ENCODE assay signal across 27 cellular contexts in the genomic region with DNA sequence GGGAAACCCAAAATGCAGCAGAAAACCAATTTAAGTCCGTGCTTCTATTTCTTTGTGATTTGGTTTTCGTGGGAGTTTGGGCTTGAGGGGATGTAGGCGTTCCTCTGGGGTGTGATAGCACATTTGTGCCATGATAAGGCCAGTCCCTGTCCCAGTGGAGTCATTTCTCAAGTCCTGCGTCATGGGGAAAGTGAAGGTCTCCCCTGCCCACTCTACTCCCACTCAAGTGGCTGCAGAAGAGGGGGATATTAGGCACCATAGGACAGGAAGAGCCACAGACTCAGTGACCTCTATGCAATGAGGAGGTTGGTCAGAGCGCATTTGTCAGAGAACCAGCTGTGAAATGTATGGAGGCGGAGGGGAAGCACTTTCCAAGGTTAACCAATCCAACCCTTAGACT. TPM values are rescaled to one million over a fixed set of nuclear protein-coding genes. Genes with fewer than 3 reads are reported as not detected.
A peak's percentile ranks its signal among the peaks of the same experiment; 100 is the strongest.
DNase-seq lines count a peak whose midpoint lies in the region; ATAC-seq and TF ChIP-seq lines count a peak whose summit lies in the region.
"Had no signal": no experiment of that assay in that cellular context is flagged by ENCODE, and none has a peak within 500 bp of the region (broad histone marks: within the 10 kb centered on the region; RNA-seq: fewer than 3 reads in every experiment).

No MANE protein-coding gene starts in this region.

- H3K9me3 Mint-ChIP-seq in activated naive CD8-positive, alpha-beta T cell treated with anti-CD3 and anti-CD28 coated beads, Interleukin-2, amount 50 U/mL, for 24 hours: no peaks in the 10 kb centered on the region
- H3K9me3 Mint-ChIP-seq: activated B cell treated with CpG ODN at 0.5 μM for 24 hours, naive B cell, type B pancreatic cell had no signal

- H3K36me3 Mint-ChIP-seq in activated naive CD8-positive, alpha-beta T cell treated with anti-CD3 and anti-CD28 coated beads, Interleukin-2, amount 50 U/mL, for 24 hours (ENCODE audit: low read depth): no peaks in the 10 kb centered on the region
- H3K36me3 Mint-ChIP-seq: naive B cell, type B pancreatic cell had no signal

- H3K4me1 ChIP-seq in stomach: peaks cover 0 to 12% (median 7%) of the 10 kb centered on the region in 4 donors

- peaks cover 59% of the 10 kb centered on the region for H3K4me1 Mint-ChIP-seq in activated naive CD8-positive, alpha-beta T cell treated with anti-CD3 and anti-CD28 coated beads, Interleukin-2, amount 50 U/mL, for 24 hours
- H3K4me1 Mint-ChIP-seq: naive B cell had no signal

- H3K36me3 ChIP-seq in stomach: no peaks in the 10 kb centered on the region
- H3K36me3 ChIP-seq: cardiac muscle cell, pancreas had no signal

- 83 to 89% (median 88%) methylated on average over 6 of the region's 6 CpGs for WGBS in stomach, 5 donors

- peak overlapping the region; percentile 81 for H3K27ac Mint-ChIP-seq in activated naive CD8-positive, alpha-beta T cell treated with anti-CD3 and anti-CD28 coated beads, Interleukin-2, amount 50 U/mL, for 24 hours
- H3K27ac Mint-ChIP-seq: activated B cell treated with CpG ODN at 0.5 μM for 24 hours; activated CD8-positive, alpha-beta memory T cell treated with anti-CD3 and anti-CD28 coated beads, Interleukin-2, amount 10 ng/mL, durations not matched to agents 7 days and 5 days; B cell; naive B cell; type B pancreatic cell had no signal

- peak; percentile 18 to 31 for DNase-seq in activated CD4-positive, alpha-beta T cell treated with anti-CD3 and anti-CD28 coated beads, Interleukin-2, amount 50 U/mL, for 48 hours
- no peak for DNase-seq in activated CD4-positive, alpha-beta T cell treated with anti-CD3 and anti-CD28 coated beads, Interleukin-2, amount 50 U/mL, for 4 hours
- DNase-seq in GM12865 (ENCODE audit: low read depth): peak; percentile 5
- peak; percentile 39 for DNase-seq in activated naive CD8-positive, alpha-beta T cell treated with anti-CD3 and anti-CD28 coated beads, Interleukin-2, amount 50 U/mL, for 24 hours
- peak; percentile 51 for DNase-seq in stimulated activated CD8-positive, alpha-beta memory T cell treated with anti-CD3 and anti-CD28 coated beads, Interleukin-4, amount 100 ng/mL, for 48 hours
- no peak for DNase-seq in stomach
- DNase-seq: activated B cell treated with CpG ODN at 0.5 μM for 24 hours; activated CD8-positive, alpha-beta memory T cell treated with anti-CD3 and anti-CD28 coated beads, Interleukin-2, amount 10 ng/mL, durations not matched to agents 7 days and 5 days; activated gamma-delta T cell; amygdala; DMS79; Karpas-422; left cardiac atrium; mesendoderm; naive B cell; NCI-H1092 treated with DMSO at 0.1 percent for 48 hours; NCI-H2029; NCI-H2227 treated with DMSO at 0.1 percent for 48 hours; NCI-H748 treated with DMSO at 0.1 percent for 48 hours; pancreas; right cardiac atrium had no signal

- peaks cover 2% of the 10 kb centered on the region for H3K27me3 Mint-ChIP-seq in activated naive CD8-positive, alpha-beta T cell treated with anti-CD3 and anti-CD28 coated beads, Interleukin-2, amount 50 U/mL, for 24 hours
- H3K27me3 Mint-ChIP-seq: B cell, naive B cell, type B pancreatic cell had no signal

- ATAC-seq in activated naive CD8-positive, alpha-beta T cell treated with anti-CD3 and anti-CD28 coated beads, Interleukin-2, amount 50 U/mL, for 24 hours: peak; percentile 48
- no peak for ATAC-seq in GM21786 (IDR thresholded peaks at IDR 0.05; ENCODE audit: unreplicated experiment)
- ATAC-seq in HG02970 (IDR thresholded peaks at IDR 0.05; ENCODE audit: low FRiP score, unreplicated experiment): no peak
- ATAC-seq: A549; activated CD8-positive, alpha-beta memory T cell treated with anti-CD3 and anti-CD28 coated beads, Interleukin-2, amount 10 ng/mL, durations not matched to agents 7 days and 5 days; left cardiac atrium; pancreas; right cardiac atrium had no signal

- TF ChIP-seq CTCF in GM12865 (IDR thresholded peaks at IDR 0.05; ENCODE audit: insufficient read depth, low read depth, low read length, missing control alignments): no peak
- no peak for TF ChIP-seq CTCF in stomach (IDR thresholded peaks at IDR 0.05)

- no peaks in the 10 kb centered on the region for H3K27me3 ChIP-seq in stomach
- H3K27me3 ChIP-seq: cardiac muscle cell, pancreas had no signal

- H3K4me3 ChIP-seq in GM12865 (ENCODE audit: low read depth, low read length) (no peak overlapping the region), stomach (no peak overlapping the region)
- H3K4me3 ChIP-seq: A549, cardiac muscle cell, pancreas had no signal

- H3K27ac ChIP-seq in stomach: no peak overlapping the region
- H3K27ac ChIP-seq: A549, cardiac muscle cell, pancreas had no signal

- no peak for TF ChIP-seq EP300 in stomach (IDR thresholded peaks at IDR 0.05)

- intact Hi-C loops in stomach (cut with DNase I; ENCODE audit: low total_unique reads): no loop called here

- H3K4me3 Mint-ChIP-seq in activated naive CD8-positive, alpha-beta T cell treated with anti-CD3 and anti-CD28 coated beads, Interleukin-2, amount 50 U/mL, for 24 hours: no peak overlapping the region
- H3K4me3 Mint-ChIP-seq: activated B cell treated with CpG ODN at 0.5 μM for 24 hours; activated CD8-positive, alpha-beta memory T cell treated with anti-CD3 and anti-CD28 coated beads, Interleukin-2, amount 10 ng/mL, durations not matched to agents 7 days and 5 days; B cell; naive B cell; type B pancreatic cell had no signal

- TF ChIP-seq POLR2A in stomach (IDR thresholded peaks at IDR 0.05): no peak

- H3K9me3 ChIP-seq in stomach: no peaks in the 10 kb centered on the region
- H3K9me3 ChIP-seq: A549, pancreas had no signal

RNA-seq across cellular contexts. Expression of a gene that starts 52.0 kb away (rescaled TPM):
- 10 to 100 TPM in 4 of 5 donors, under 1 TPM in 1; 0.58 to 95.1 (median 19.1) TPM for total RNA-seq in stomach
- 1 to 10 TPM; 4.4 to 6.5 (median 6.1) TPM for polyA plus RNA-seq in stomach
- total RNA-seq: activated CD8-positive, alpha-beta memory T cell treated with anti-CD3 and anti-CD28 coated beads, Interleukin-2, amount 10 ng/mL, durations not matched to agents 7 days and 5 days had no signal

Comparison
In these comparisons a context has a peak if more than half of its experiments do, and no peak if none do; other contexts are left out.
1. DNase-seq: peak in activated CD4-positive, alpha-beta T cell treated with anti-CD3 and anti-CD28 coated beads, Interleukin-2, amount 50 U/mL, for 48 hours (2 of 2), GM12865 (single experiment), activated naive CD8-positive, alpha-beta T cell treated with anti-CD3 and anti-CD28 coated beads, Interleukin-2, amount 50 U/mL, for 24 hours (single experiment) and stimulated activated CD8-positive, alpha-beta memory T cell treated with anti-CD3 and anti-CD28 coated beads, Interleukin-4, amount 100 ng/mL, for 48 hours (single experiment); none in activated CD4-positive, alpha-beta T cell treated with anti-CD3 and anti-CD28 coated beads, Interleukin-2, amount 50 U/mL, for 4 hours (0 of 2) and stomach (single experiment).